In the genomic region with DNA sequence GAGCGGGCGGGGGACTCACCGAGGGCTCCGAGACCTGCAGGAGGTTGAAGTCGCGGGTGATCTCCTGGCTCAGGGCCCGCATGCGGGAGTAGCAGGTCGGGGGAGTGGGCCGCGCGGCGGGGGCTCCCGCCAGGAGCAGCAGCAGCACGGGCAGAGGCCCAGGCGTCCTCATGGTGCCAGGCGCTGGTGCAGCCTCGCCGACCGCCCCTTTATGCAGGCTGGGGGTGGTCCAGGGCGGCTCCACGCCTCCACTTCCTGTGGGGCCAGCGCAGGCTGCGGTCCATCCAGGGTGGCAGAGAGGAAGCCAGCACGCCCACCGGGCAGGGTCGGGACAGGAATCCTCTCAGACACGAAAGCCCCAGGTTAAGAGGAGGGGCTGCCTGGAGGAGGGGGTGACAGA, we compare ENCODE assay signal across 11 cellular contexts. TPM values are rescaled to one million over a fixed set of nuclear protein-coding genes. Genes with fewer than 3 reads are reported as not detected.
A peak's percentile ranks its signal among the peaks of the same experiment; 100 is the strongest.
DNase-seq lines count a peak whose midpoint lies in the region; ATAC-seq and TF ChIP-seq lines count a peak whose summit lies in the region.
"Had no signal": no experiment of that assay in that cellular context is flagged by ENCODE, and none has a peak within 500 bp of the region (broad histone marks: within the 10 kb centered on the region; RNA-seq: fewer than 3 reads in every experiment).

CYTL1 (minus strand) TSS at position 185 of the 400 bp plus-strand sequence; CDS start at position 172, 13 bp downstream.

- peaks cover 0 to 6% of the 10 kb centered on the region in 2 donors for H3K4me1 ChIP-seq in right atrium auricular region

- H3K36me3 ChIP-seq in right atrium auricular region: no peaks in the 10 kb centered on the region

- no peak for ATAC-seq in HG03095 (IDR thresholded peaks at IDR 0.05; ENCODE audit: unreplicated experiment)

- H3K27ac ChIP-seq in right atrium auricular region: no peak within 1 kb of the TSS

- H3K4me3 ChIP-seq in WI38 (ENCODE audit: low read depth, low read length): peak within 1 kb of the TSS; percentile 41
- H3K4me3 ChIP-seq in right atrium auricular region: peak within 1 kb of the TSS in 1 of 2 donors; percentile 29

- H3K27me3 ChIP-seq in right atrium auricular region: no peaks in the 10 kb centered on the region

- no peak for TF ChIP-seq CTCF in WI38 (IDR thresholded peaks at IDR 0.05; ENCODE audit: low read depth, low read length)
- TF ChIP-seq CTCF in right atrium auricular region (IDR thresholded peaks at IDR 0.05): no peak

- DNase-seq in GDM1 (lab: John Stamatoyannopoulos, UW): peak; percentile 70
- peak; percentile 50 for DNase-seq in right atrium auricular region (ENCODE audit: low spot score)
- DNase-seq in retina: peak; percentile 50
- no peak for DNase-seq in SW 1271 (lab: John Stamatoyannopoulos, UW)
- no peak for DNase-seq in NCI-H524 (lab: John Stamatoyannopoulos, UW)
- no peak for DNase-seq in NCI-H146 treated with DMSO at 0.1 percent for 48 hours (lab: John Stamatoyannopoulos, UW; ENCODE audit: unreplicated experiment)
- DNase-seq: activated B cell treated with CpG ODN at 0.5 μM for 24 hours; activated naive CD4-positive, alpha-beta T cell had no signal

- no peaks in the 10 kb centered on the region for H3K9me3 ChIP-seq in right atrium auricular region

RNA-seq across cellular contexts. Expression of gene CYTL1, which starts in this region (rescaled TPM):
- not detected for total RNA-seq in right atrium auricular region
- total RNA-seq: activated B cell treated with CpG ODN at 0.5 μM for 24 hours, myocyte had no signal

Comparison
In these comparisons a context has a peak if more than half of its experiments do, and no peak if none do; other contexts are left out.
1. Peak in DNase-seq in right atrium auricular region; RNA of the gene not detected or under 1 TPM.
2. DNase-seq: peak in GDM1 (single experiment) and retina (single experiment); none in SW 1271 (0 of 2), NCI-H524 (0 of 2) and NCI-H146 treated with DMSO at 0.1 percent for 48 hours (single experiment).